In genomic region chr2:114384441-114384840, GRCh38 we compare ENCODE assay signal across 11 cellular contexts. TPM values are rescaled to one million over a fixed set of nuclear protein-coding genes. Genes with fewer than 3 reads are reported as not detected.
"Had no signal": no experiment of that assay in that cellular context is flagged by ENCODE, and none has a peak within 500 bp of the region (broad histone marks: within the 10 kb centered on the region; RNA-seq: fewer than 3 reads in every experiment).

No MANE protein-coding gene starts in this region.

- FAIRE-seq: H1, H54 had no signal

- H3K36me3 ChIP-seq: HAP-1 had no signal

- H3K4me1 ChIP-seq: HAP-1 had no signal

- H3K27ac ChIP-seq: GM23248 had no signal

- H3K9me3 ChIP-seq: HAP-1 had no signal

- DNase-seq: GM23248, GOT3, H7, H9, HCEC 1CT, HFFc6 had no signal

- H2AFZ ChIP-seq: GM23248, GM23338 had no signal

- H3K9ac ChIP-seq: GM23248 had no signal

- ATAC-seq: GM23338, HCT116 had no signal

- H3K4me3 ChIP-seq: GM23248, GM23338, HAP-1 had no signal

- H3K4me2 ChIP-seq: GM23338 had no signal

RNA-seq across cellular contexts. Expression of gene DPP10, which starts 58.0 kb away (rescaled TPM):
- total RNA-seq: GM23248, HFFc6 had no signal
- polyA plus RNA-seq: GM23248 had no signal
